Comparison of ENCODE assay signal across 14 cellular contexts in the genomic region with DNA sequence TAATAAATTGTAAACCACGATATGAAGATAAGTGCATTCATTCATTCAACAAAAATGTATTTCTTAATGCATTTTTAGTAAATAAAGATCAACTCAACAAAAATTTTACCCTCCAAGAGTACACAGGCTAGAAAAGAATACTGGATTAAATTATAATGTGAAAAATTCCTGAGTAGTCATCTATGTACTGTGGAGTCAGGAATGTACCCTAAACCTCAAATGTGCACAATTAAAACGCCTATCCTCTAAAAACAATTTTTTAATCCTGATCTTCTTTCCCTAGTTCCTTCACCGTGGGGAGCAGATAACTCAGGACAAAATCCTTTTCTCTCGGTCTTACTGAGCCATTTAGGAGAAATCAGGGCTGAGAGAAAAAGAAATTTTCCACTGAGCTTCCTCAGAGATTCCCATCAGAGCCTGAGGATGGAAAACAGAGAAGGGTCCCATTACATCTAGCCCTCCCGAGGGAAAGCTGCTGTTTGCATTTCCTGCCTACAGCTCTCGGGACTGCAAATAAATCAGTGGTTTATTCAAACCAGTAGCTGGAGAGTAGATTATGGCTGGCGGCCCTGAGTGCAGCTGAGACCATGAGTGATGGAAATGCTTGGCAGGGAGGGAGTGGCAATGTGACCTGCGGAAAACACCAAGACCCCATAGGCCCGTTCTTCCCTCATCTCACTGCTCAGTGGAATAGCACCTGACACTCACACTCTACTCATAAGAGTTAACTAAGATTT. TPM values are rescaled to one million over a fixed set of nuclear protein-coding genes. Genes with fewer than 3 reads are reported as not detected.
A peak's percentile ranks its signal among the peaks of the same experiment; 100 is the strongest.
DNase-seq lines count a peak whose midpoint lies in the region; ATAC-seq and TF ChIP-seq lines count a peak whose summit lies in the region.
"Had no signal": no experiment of that assay in that cellular context is flagged by ENCODE, and none has a peak within 500 bp of the region (broad histone marks: within the 10 kb centered on the region; RNA-seq: fewer than 3 reads in every experiment).

No MANE protein-coding gene starts in this region.

- H3K27me3 Mint-ChIP-seq in endothelial cell (ENCODE audit: unreplicated experiment) = no peaks in the 10 kb centered on the region

- no peaks in the 10 kb centered on the region for H3K36me3 ChIP-seq in Karpas-422 (ENCODE audit: insufficient read depth, low read length)
- no peaks in the 10 kb centered on the region for H3K36me3 ChIP-seq in SK-N-MC (ENCODE audit: insufficient read depth, low read length)
- H3K36me3 ChIP-seq: left lung, pancreas had no signal

- no peaks in the 10 kb centered on the region for H3K9me2 ChIP-seq in Karpas-422 (replicated peaks; ENCODE audit: insufficient read depth, low read length)

- no peaks in the 10 kb centered on the region for H4K20me1 ChIP-seq in Karpas-422 (ENCODE audit: insufficient read depth, low read depth, low read length)

- peak overlapping the region; percentile 20 for H3K4me2 ChIP-seq in Karpas-422 (ENCODE audit: low read depth, low read length, poor library complexity, severe bottlenecking)

- no peaks in the 10 kb centered on the region for H3K36me3 Mint-ChIP-seq in endothelial cell (ENCODE audit: low read depth, unreplicated experiment)
- H3K36me3 Mint-ChIP-seq: activated naive CD8-positive, alpha-beta T cell treated with anti-CD3 and anti-CD28 coated beads, Interleukin-2, amount 10 ng/mL, durations not matched to agents 7 days and 5 days; CD8-positive, alpha-beta memory T cell; IgD-negative memory B cell had no signal

- TF ChIP-seq CTCF in endothelial cell (IDR thresholded peaks at IDR 0.05; ENCODE audit: unreplicated experiment) = no peak

- H3K27me3 ChIP-seq in Karpas-422 (ENCODE audit: low read length) = no peaks in the 10 kb centered on the region
- H3K27me3 ChIP-seq: left lung, pancreas had no signal

- H3K4me3 Mint-ChIP-seq in endothelial cell (ENCODE audit: unreplicated experiment) = no peak overlapping the region
- H3K4me3 Mint-ChIP-seq: activated naive CD8-positive, alpha-beta T cell treated with anti-CD3 and anti-CD28 coated beads, Interleukin-2, amount 10 ng/mL, durations not matched to agents 7 days and 5 days; CD8-positive, alpha-beta memory T cell; IgD-negative memory B cell had no signal

- ATAC-seq in HG03354 (IDR thresholded peaks at IDR 0.05; ENCODE audit: poor library complexity, severe bottlenecking, unreplicated experiment) = no peak
- ATAC-seq: left lung; pancreas; stimulated activated naive CD8-positive, alpha-beta T cell treated with anti-CD3 and anti-CD28 coated beads, Interleukin-15, Interleukin-2, amounts not matched to agents 100 U/mL and 50 U/mL, for 24 hours had no signal

- H3K27ac Mint-ChIP-seq in endothelial cell (ENCODE audit: unreplicated experiment) = no peak overlapping the region
- H3K27ac Mint-ChIP-seq: activated naive CD8-positive, alpha-beta T cell treated with anti-CD3 and anti-CD28 coated beads, Interleukin-2, amount 10 ng/mL, durations not matched to agents 7 days and 5 days; IgD-negative memory B cell had no signal

- H3K9me3 ChIP-seq in Karpas-422 (ENCODE audit: low read length) (no peaks in the 10 kb centered on the region), SK-N-MC (ENCODE audit: low read depth, low read length) (no peaks in the 10 kb centered on the region)
- H3K9me3 ChIP-seq: left lung, pancreas had no signal

- DNase-seq in Karpas-422 = no peak
- DNase-seq in SK-N-MC (ENCODE audit: low read depth, low spot score) = peak; percentile 70
- DNase-seq in myocyte (ENCODE audit: low read depth) = peak; percentile 44
- DNase-seq in endothelial cell (ENCODE audit: low spot score) = no peak
- DNase-seq in hepatic stellate cell (ENCODE audit: low spot score) = no peak
- DNase-seq: activated naive CD8-positive, alpha-beta T cell treated with anti-CD3 and anti-CD28 coated beads, Interleukin-2, amount 10 ng/mL, durations not matched to agents 7 days and 5 days; CD8-positive, alpha-beta memory T cell; left lung; NCI-H2029; pancreas; stimulated activated CD4-positive, alpha-beta T cell treated with anti-CD3 and anti-CD28 coated beads, Interleukin-2, amount 100 ng/mL, for 48 hours; stimulated activated naive CD8-positive, alpha-beta T cell treated with anti-CD3 and anti-CD28 coated beads, Interleukin-15, Interleukin-2, amounts not matched to agents 100 U/mL and 50 U/mL, for 24 hours had no signal

- H3K27ac ChIP-seq in Karpas-422 (ENCODE audit: low read length) (no peak overlapping the region), SK-N-MC (peak overlapping the region; percentile 88)
- H3K27ac ChIP-seq: left lung, pancreas had no signal

- no peak overlapping the region for H3K4me3 ChIP-seq in Karpas-422 (ENCODE audit: low read length)
- peak overlapping the region; percentile 68 for H3K4me3 ChIP-seq in SK-N-MC
- H3K4me3 ChIP-seq: left lung, pancreas had no signal

- no peak overlapping the region for H2AFZ ChIP-seq in Karpas-422 (ENCODE audit: low read length)

- H3K9me3 Mint-ChIP-seq in endothelial cell (ENCODE audit: unreplicated experiment) = no peaks in the 10 kb centered on the region
- H3K9me3 Mint-ChIP-seq: activated naive CD8-positive, alpha-beta T cell treated with anti-CD3 and anti-CD28 coated beads, Interleukin-2, amount 10 ng/mL, durations not matched to agents 7 days and 5 days; CD8-positive, alpha-beta memory T cell; IgD-negative memory B cell had no signal

- H3K79me2 ChIP-seq in Karpas-422 (ENCODE audit: low read length) = no peaks in the 10 kb centered on the region

- no peaks in the 10 kb centered on the region for H3K4me1 Mint-ChIP-seq in endothelial cell (ENCODE audit: unreplicated experiment)
- H3K4me1 Mint-ChIP-seq: activated naive CD8-positive, alpha-beta T cell treated with anti-CD3 and anti-CD28 coated beads, Interleukin-2, amount 10 ng/mL, durations not matched to agents 7 days and 5 days; CD8-positive, alpha-beta memory T cell; IgD-negative memory B cell had no signal

- H3K4me1 ChIP-seq in Karpas-422 (ENCODE audit: low read length) = peaks cover 11% of the 10 kb centered on the region
- H3K4me1 ChIP-seq: pancreas had no signal

- H3K9ac ChIP-seq in Karpas-422 (ENCODE audit: low read length) (no peak overlapping the region), SK-N-MC (ENCODE audit: insufficient read length) (no peak overlapping the region)

RNA-seq across cellular contexts. Expression of a gene that starts 7.4 kb away (rescaled TPM):
- total RNA-seq in Karpas-422 (2014; rRNA removed; shearing (Covaris generic); ENCODE audit: low replicate concordance) = not detected in 2 replicates
- total RNA-seq in myocyte = not detected in 2 replicates
- not detected for polyA plus RNA-seq in myocyte (2012)
- not detected for total RNA-seq in endothelial cell (ENCODE audit: unreplicated experiment)
- total RNA-seq: activated naive CD8-positive, alpha-beta T cell treated with anti-CD3 and anti-CD28 coated beads, Interleukin-2, amount 10 ng/mL, durations not matched to agents 7 days and 5 days; CD8-positive, alpha-beta memory T cell; left lung; pancreas had no signal
- polyA plus RNA-seq: CD8-positive, alpha-beta memory T cell; IgD-negative memory B cell; pancreas had no signal

RNA-seq across cellular contexts. Expression of a gene that starts 34.0 kb away (rescaled TPM):
- total RNA-seq in Karpas-422 (2014; rRNA removed; shearing (Covaris generic); ENCODE audit: low replicate concordance) = 156 and 174 TPM in 2 replicates
- total RNA-seq in myocyte (162 and 208 TPM in 2 replicates), endothelial cell (ENCODE audit: unreplicated experiment) (80.0 TPM)
- 145 TPM for polyA plus RNA-seq in myocyte (2012)

RNA-seq across cellular contexts. Expression of a gene that starts 46.0 kb away (rescaled TPM):
- total RNA-seq in Karpas-422 (2014; rRNA removed; shearing (Covaris generic); ENCODE audit: low replicate concordance) = not detected in 2 replicates
- total RNA-seq in myocyte (not detected in 2 replicates), endothelial cell (ENCODE audit: unreplicated experiment) (not detected)
- not detected for polyA plus RNA-seq in myocyte (2012)
- total RNA-seq: activated naive CD8-positive, alpha-beta T cell treated with anti-CD3 and anti-CD28 coated beads, Interleukin-2, amount 10 ng/mL, durations not matched to agents 7 days and 5 days; CD8-positive, alpha-beta memory T cell; left lung; pancreas had no signal
- polyA plus RNA-seq: CD8-positive, alpha-beta memory T cell; IgD-negative memory B cell; pancreas had no signal

RNA-seq across cellular contexts. Expression of a gene that starts 55.5 kb away (rescaled TPM):
- total RNA-seq in Karpas-422 (2014; rRNA removed; shearing (Covaris generic); ENCODE audit: low replicate concordance) = not detected in 2 replicates
- total RNA-seq in myocyte = 0.29 TPM in 1 of 2 replicates, not detected in the other
- 0.57 TPM for polyA plus RNA-seq in myocyte (2012)
- total RNA-seq in endothelial cell (ENCODE audit: unreplicated experiment) = 0.23 TPM
- polyA plus RNA-seq: IgD-negative memory B cell had no signal

RNA-seq across cellular contexts. Expression of a gene that starts 58.9 kb away (rescaled TPM):
- total RNA-seq in Karpas-422 (2014; rRNA removed; shearing (Covaris generic); ENCODE audit: low replicate concordance) = 22.3 and 23.4 TPM in 2 replicates
- total RNA-seq in myocyte (6.0 and 8.8 TPM in 2 replicates), endothelial cell (ENCODE audit: unreplicated experiment) (55.3 TPM)
- 10.3 TPM for polyA plus RNA-seq in myocyte (2012)

Comparison
In these comparisons a context has a peak if more than half of its experiments do, and no peak if none do; other contexts are left out.
1. DNase-seq: peak in SK-N-MC (single experiment) and myocyte (single experiment); none in Karpas-422 (single experiment), endothelial cell (single experiment) and hepatic stellate cell (single experiment).